In genomic region chr20:32674362-32674789, GRCh38 we compare ENCODE assay signal across 1 cellular context.
TF ChIP-seq lines count a peak whose summit lies in the region.

No MANE protein-coding gene starts in this region.

TF ChIP-seq in K562, 482 proteins besides CTCF, POLR2A, EP300 and RAD21 (continued from another document and continues in another):
- TF ChIP-seq, protein P1, sequence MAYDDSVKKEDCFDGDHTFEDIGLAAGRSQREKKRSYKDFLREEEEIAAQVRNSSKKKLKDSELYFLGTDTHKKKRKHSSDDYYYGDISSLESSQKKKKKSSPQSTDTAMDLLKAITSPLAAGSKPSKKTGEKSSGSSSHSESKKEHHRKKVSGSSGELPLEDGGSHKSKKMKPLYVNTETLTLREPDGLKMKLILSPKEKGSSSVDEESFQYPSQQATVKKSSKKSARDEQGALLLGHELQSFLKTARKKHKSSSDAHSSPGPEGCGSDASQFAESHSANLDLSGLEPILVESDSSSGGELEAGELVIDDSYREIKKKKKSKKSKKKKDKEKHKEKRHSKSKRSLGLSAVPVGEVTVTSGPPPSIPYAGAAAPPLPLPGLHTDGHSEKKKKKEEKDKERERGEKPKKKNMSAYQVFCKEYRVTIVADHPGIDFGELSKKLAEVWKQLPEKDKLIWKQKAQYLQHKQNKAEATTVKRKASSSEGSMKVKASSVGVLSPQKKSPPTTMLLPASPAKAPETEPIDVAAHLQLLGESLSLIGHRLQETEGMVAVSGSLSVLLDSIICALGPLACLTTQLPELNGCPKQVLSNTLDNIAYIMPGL (CRISPR knock-in tag; IDR thresholded peaks at IDR 0.05), result no peak
- TF ChIP-seq ZFX (CRISPR knock-in tag; IDR thresholded peaks at IDR 0.05) (no peak), ARID2 (IDR thresholded peaks at IDR 0.05) (peak; percentile 91), TEAD2 (tag; IDR thresholded peaks at IDR 0.05) (no peak), CEBPG (CRISPR knock-in tag; IDR thresholded peaks at IDR 0.05) (no peak), CEBPG (tag; conservative IDR thresholded peaks at IDR 0.05 in 1 of 2, IDR thresholded peaks at IDR 0.05 in 1 of 2) (0 out of 4 replicates have a peak, but pooled peaks of 1 of the 2 experiments have one; percentile 18), CSDE1 (IDR thresholded peaks at IDR 0.05) (no peak), CHD1 (IDR thresholded peaks at IDR 0.05; ENCODE audit: low read length) (no peak), NFE2L1 (tag; IDR thresholded peaks at IDR 0.05; ENCODE audit: borderline replicate concordance, low read depth) (no peak), XRCC5 (IDR thresholded peaks at IDR 0.05; ENCODE audit: low read depth, low read length) (0 out of 2 replicates have a peak, but pooled peaks have one; percentile 59), RCOR1 (IDR thresholded peaks at IDR 0.05; ENCODE audit: borderline replicate concordance in 1 of 2, low read depth in 2 of 2, low read length in 2 of 2) (peak in 1 of 2 experiments; percentile 43; a peak in 1 of 4 replicates), RFX1 (IDR thresholded peaks at IDR 0.05) (no peak), HMG20B (CRISPR knock-in tag; IDR thresholded peaks at IDR 0.05) (no peak), GABPA (tag; conservative IDR thresholded peaks at IDR 0.05; ENCODE audit: low read depth) (no peak), ZBTB49 (CRISPR knock-in tag; IDR thresholded peaks at IDR 0.05; ENCODE audit: borderline replicate concordance) (no peak), SREBF1 (IDR thresholded peaks at IDR 0.05; ENCODE audit: borderline replicate concordance, low read depth, low read length) (no peak), ADNP (tag; IDR thresholded peaks at IDR 0.05) (no peak), PHF21A (IDR thresholded peaks at IDR 0.05; ENCODE audit: borderline replicate concordance, low read depth) (no peak), ZKSCAN8 (CRISPR knock-in tag; IDR thresholded peaks at IDR 0.05) (no peak), ZBED1 (IDR thresholded peaks at IDR 0.05) (no peak), ZSCAN32 (CRISPR knock-in tag; IDR thresholded peaks at IDR 0.05) (no peak), CREB5 (CRISPR knock-in tag; IDR thresholded peaks at IDR 0.05) (no peak), NRF1 (conservative IDR thresholded peaks at IDR 0.05 in 1 of 2, IDR thresholded peaks at IDR 0.05 in 1 of 2) (no peak), KAT2B (IDR thresholded peaks at IDR 0.05; ENCODE audit: low read depth, low read length) (no peak), MAZ (CRISPR knock-in tag; conservative IDR thresholded peaks at IDR 0.05 in 1 of 2, IDR thresholded peaks at IDR 0.05 in 1 of 2) (no peak; a peak in 1 of 4 replicates), ZEB2 (IDR thresholded peaks at IDR 0.05) (0 out of 2 replicates have a peak, but pooled peaks have one; percentile 23), FIP1L1 (IDR thresholded peaks at IDR 0.05; ENCODE audit: low read depth, low read length, poor library complexity, severe bottlenecking) (no peak), ZNF212 (CRISPR knock-in tag; IDR thresholded peaks at IDR 0.05) (no peak), FOXO4 (CRISPR knock-in tag; IDR thresholded peaks at IDR 0.05) (no peak), PRPF4 (IDR thresholded peaks at IDR 0.05; ENCODE audit: insufficient read depth, low read depth, low read length, poor library complexity, severe bottlenecking) (no peak), BMI1 (IDR thresholded peaks at IDR 0.05; ENCODE audit: low read length) (no peak), SPI1 (IDR thresholded peaks at IDR 0.05; ENCODE audit: borderline replicate concordance, low read depth, low read length) (no peak), SRSF3 (IDR thresholded peaks at IDR 0.05; ENCODE audit: insufficient read depth, low read length) (no peak), POLR2G (IDR thresholded peaks at IDR 0.05; ENCODE audit: low read depth, low read length) (no peak), NR2F6 (CRISPR knock-in tag; IDR thresholded peaks at IDR 0.05) (no peak), KDM5B (IDR thresholded peaks at IDR 0.05; ENCODE audit: insufficient replicate concordance, low read depth, low read length) (no peak), ZNF668 (CRISPR knock-in tag; IDR thresholded peaks at IDR 0.05) (no peak), HSF4 (CRISPR knock-in tag; IDR thresholded peaks at IDR 0.05; ENCODE audit: borderline replicate concordance) (no peak), ETV5 (CRISPR knock-in tag; IDR thresholded peaks at IDR 0.05; ENCODE audit: low read depth) (no peak), HIVEP1 (CRISPR knock-in tag; IDR thresholded peaks at IDR 0.05) (no peak), CC2D1A (IDR thresholded peaks at IDR 0.05) (peak; percentile 80; the same call in 1 of the 2 replicates), ZNF384 (IDR thresholded peaks at IDR 0.05; ENCODE audit: low read depth, low read length) (peak; percentile 52; the same call in 1 of the 2 replicates), TOE1 (IDR thresholded peaks at IDR 0.05; ENCODE audit: borderline replicate concordance) (no peak), TOE1 (CRISPR knock-in tag; IDR thresholded peaks at IDR 0.05; ENCODE audit: borderline replicate concordance, low read depth) (no peak), TEAD4 (IDR thresholded peaks at IDR 0.05; ENCODE audit: low read length) (0 out of 2 replicates have a peak, but pooled peaks have one; percentile 27), TEAD4 (CRISPR knock-in tag; IDR thresholded peaks at IDR 0.05; ENCODE audit: borderline replicate concordance) (no peak), NFXL1 (CRISPR knock-in tag; IDR thresholded peaks at IDR 0.05) (no peak), SAFB (IDR thresholded peaks at IDR 0.05; ENCODE audit: borderline replicate concordance, low read depth, low read length) (no peak), ELF2 (CRISPR knock-in tag; IDR thresholded peaks at IDR 0.05) (no peak), ZNF41 (CRISPR knock-in tag; conservative IDR thresholded peaks at IDR 0.05) (no peak), PML (IDR thresholded peaks at IDR 0.05; ENCODE audit: low read length) (no peak), CHCHD3 (CRISPR knock-in tag; IDR thresholded peaks at IDR 0.05) (no peak), ZC3H4 (CRISPR knock-in tag; IDR thresholded peaks at IDR 0.05; ENCODE audit: borderline replicate concordance) (no peak), RBM39 (optimal IDR thresholded peaks at IDR 0.05; ENCODE audit: low read depth, low read length) (no peak), TBL1XR1 (IDR thresholded peaks at IDR 0.05; ENCODE audit: low read length in 2 of 2) (no peak), MBD1 (CRISPR knock-in tag; IDR thresholded peaks at IDR 0.05) (no peak), ZBTB12 (CRISPR knock-in tag; IDR thresholded peaks at IDR 0.05) (no peak), SMARCA5 (IDR thresholded peaks at IDR 0.05) (no peak)
- TF ChIP-seq, protein P2, sequence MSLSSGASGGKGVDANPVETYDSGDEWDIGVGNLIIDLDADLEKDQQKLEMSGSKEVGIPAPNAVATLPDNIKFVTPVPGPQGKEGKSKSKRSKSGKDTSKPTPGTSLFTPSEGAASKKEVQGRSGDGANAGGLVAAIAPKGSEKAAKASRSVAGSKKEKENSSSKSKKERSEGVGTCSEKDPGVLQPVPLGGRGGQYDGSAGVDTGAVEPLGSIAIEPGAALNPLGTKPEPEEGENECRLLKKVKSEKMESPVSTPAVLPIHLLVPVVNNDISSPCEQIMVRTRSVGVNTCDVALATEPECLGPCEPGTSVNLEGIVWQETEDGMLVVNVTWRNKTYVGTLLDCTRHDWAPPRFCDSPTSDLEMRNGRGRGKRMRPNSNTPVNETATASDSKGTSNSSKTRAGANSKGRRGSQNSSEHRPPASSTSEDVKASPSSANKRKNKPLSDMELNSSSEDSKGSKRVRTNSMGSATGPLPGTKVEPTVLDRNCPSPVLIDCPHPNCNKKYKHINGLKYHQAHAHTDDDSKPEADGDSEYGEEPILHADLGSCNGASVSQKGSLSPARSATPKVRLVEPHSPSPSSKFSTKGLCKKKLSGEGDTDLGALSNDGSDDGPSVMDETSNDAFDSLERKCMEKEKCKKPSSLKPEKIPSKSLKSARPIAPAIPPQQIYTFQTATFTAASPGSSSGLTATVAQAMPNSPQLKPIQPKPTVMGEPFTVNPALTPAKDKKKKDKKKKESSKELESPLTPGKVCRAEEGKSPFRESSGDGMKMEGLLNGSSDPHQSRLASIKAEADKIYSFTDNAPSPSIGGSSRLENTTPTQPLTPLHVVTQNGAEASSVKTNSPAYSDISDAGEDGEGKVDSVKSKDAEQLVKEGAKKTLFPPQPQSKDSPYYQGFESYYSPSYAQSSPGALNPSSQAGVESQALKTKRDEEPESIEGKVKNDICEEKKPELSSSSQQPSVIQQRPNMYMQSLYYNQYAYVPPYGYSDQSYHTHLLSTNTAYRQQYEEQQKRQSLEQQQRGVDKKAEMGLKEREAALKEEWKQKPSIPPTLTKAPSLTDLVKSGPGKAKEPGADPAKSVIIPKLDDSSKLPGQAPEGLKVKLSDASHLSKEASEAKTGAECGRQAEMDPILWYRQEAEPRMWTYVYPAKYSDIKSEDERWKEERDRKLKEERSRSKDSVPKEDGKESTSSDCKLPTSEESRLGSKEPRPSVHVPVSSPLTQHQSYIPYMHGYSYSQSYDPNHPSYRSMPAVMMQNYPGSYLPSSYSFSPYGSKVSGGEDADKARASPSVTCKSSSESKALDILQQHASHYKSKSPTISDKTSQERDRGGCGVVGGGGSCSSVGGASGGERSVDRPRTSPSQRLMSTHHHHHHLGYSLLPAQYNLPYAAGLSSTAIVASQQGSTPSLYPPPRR (CRISPR knock-in tag; IDR thresholded peaks at IDR 0.05; ENCODE audit: borderline replicate concordance), result no peak
- TF ChIP-seq, protein P3, sequence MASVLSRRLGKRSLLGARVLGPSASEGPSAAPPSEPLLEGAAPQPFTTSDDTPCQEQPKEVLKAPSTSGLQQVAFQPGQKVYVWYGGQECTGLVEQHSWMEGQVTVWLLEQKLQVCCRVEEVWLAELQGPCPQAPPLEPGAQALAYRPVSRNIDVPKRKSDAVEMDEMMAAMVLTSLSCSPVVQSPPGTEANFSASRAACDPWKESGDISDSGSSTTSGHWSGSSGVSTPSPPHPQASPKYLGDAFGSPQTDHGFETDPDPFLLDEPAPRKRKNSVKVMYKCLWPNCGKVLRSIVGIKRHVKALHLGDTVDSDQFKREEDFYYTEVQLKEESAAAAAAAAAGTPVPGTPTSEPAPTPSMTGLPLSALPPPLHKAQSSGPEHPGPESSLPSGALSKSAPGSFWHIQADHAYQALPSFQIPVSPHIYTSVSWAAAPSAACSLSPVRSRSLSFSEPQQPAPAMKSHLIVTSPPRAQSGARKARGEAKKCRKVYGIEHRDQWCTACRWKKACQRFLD (CRISPR knock-in tag; IDR thresholded peaks at IDR 0.05), result no peak
